ENCODE assay signal across 8 cellular contexts in the genomic region with DNA sequence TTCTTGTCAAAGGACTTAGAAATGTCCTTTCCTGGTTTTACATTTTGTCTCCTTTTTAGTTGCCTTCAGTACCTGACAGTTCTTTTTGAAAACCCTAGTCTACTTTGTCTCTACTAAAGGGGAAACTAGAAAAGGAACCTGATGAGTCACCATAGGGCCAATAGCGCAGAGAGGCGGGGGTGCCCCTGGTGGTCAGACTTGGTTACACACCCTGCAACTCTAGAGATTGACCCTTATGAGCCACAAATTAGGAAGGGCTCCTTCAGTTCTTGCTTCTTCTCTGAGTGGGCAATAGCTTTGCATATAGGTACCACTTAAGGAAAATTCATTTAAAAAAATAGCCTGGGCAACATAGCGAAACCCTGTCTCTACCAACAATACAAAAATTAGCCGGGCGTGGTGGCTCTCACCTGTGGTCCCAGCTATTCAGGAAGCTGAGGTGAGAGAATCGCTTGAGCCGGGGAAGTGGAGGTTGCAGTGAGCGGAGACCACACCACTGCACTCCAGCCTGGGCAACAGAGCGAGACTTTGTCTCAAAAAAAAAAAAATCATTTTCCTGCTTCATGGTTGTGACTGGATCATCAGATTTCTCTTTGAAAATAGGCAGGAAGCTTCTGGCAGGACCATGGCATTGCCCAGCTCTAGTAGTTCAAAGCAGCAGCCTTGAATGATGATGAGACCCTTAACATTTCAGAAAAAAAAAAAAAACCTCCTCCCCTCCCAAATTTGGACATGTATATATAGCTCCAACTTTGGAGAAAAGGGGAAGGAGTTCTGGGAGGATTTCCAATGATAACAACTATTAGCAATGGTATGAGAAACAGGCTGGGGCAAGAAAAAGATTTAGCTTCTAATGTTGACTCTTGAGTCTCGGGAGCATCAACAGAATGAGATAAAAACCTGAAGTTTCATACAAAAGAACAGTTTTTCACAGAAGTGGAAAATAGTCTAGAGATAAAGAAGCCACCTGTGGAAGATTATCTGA. TPM values are rescaled to one million over a fixed set of nuclear protein-coding genes. Genes with fewer than 3 reads are reported as not detected.
DNase-seq lines count a peak whose midpoint lies in the region; ATAC-seq, FAIRE-seq and TF ChIP-seq lines count a peak whose summit lies in the region.

No MANE protein-coding gene starts in this region.

- peaks cover 63% of the 10 kb centered on the region for H3K36me3 Mint-ChIP-seq in Caco-2 (ENCODE audit: insufficient read depth, unreplicated experiment)

- H3K4me3 ChIP-seq in Caco-2 (ENCODE audit: low read depth, low read length) (no peak overlapping the region), upper lobe of left lung (no peak overlapping the region)

- TF ChIP-seq EP300 in upper lobe of left lung (IDR thresholded peaks at IDR 0.05), result no peak

- H3K36me3 ChIP-seq in Caco-2 (ENCODE audit: control insufficient read depth, insufficient read depth, low read length) (peaks cover 1% of the 10 kb centered on the region), upper lobe of left lung (peaks cover 16 to 55% (median 37%) of the 10 kb centered on the region in 4 donors)

- DNase-seq in Caco-2 (peak; percentile 56 to 80), SHP77 treated with DMSO at 0.1 percent for 48 hours (lab: John Stamatoyannopoulos, UW) (peak; percentile 23), frontal cortex (ENCODE audit: low spot score in 2 of 2) (peak; percentile 28 to 49), posterior vena cava (ENCODE audit: low spot score) (peak; percentile 89), upper lobe of left lung (peak in 1 of 2 donors; percentile 69)
- peak; percentile 66 for DNase-seq in activated T-helper 9 cell treated with anti-CD3 and anti-CD28 coated beads, Interleukin-2, amount 50 U/mL, for 16 hours (ENCODE audit: low read depth)

- H3K27me3 ChIP-seq in Caco-2 (replicated peaks; ENCODE audit: control insufficient read depth, insufficient read depth, low read length), result no peaks in the 10 kb centered on the region
- no peaks in the 10 kb centered on the region for H3K27me3 ChIP-seq in upper lobe of left lung

- no peak for TF ChIP-seq POLR2A in upper lobe of left lung (IDR thresholded peaks at IDR 0.05)

- POLR2A ChIA-PET in Caco-2 (lab: Charles Lee), result no interaction called here

- no peak overlapping the region for H3K4me3 Mint-ChIP-seq in Caco-2 (ENCODE audit: unreplicated experiment)

- peaks cover 28% of the 10 kb centered on the region for H3K4me1 Mint-ChIP-seq in Caco-2 (ENCODE audit: low read depth, unreplicated experiment)

- no peaks in the 10 kb centered on the region for H3K9me3 Mint-ChIP-seq in Caco-2 (ENCODE audit: unreplicated experiment)

- BruUV-seq in Caco-2 (replicated peaks; lab: Mats Ljungman, UMichigan), result no TSS peak

- intact Hi-C loops in Caco-2 (cut with micrococcal nuclease; ENCODE audit: unreplicated experiment) (loop anchor here (1.0 to 2.0 kb wide), 2 partner anchors 39 to 80 kb away; no protein-coding TSS in a partner anchor), posterior vena cava (cut with DNase I) (loop anchor here in 1 of 2 donors (5.0 kb wide), 1 partner anchor 34 kb away; no protein-coding TSS in a partner anchor)

- peak overlapping the region; percentile 55 to 70 (median 64) for H3K27ac ChIP-seq in upper lobe of left lung

- no peaks in the 10 kb centered on the region for H3K27me3 Mint-ChIP-seq in Caco-2 (ENCODE audit: insufficient read depth, unreplicated experiment)

- H3K4me1 ChIP-seq in Caco-2 (peaks cover 15% of the 10 kb centered on the region), upper lobe of left lung (peaks cover 17 to 36% (median 25%) of the 10 kb centered on the region in 4 donors)

- peak overlapping the region; percentile 45 for H3K27ac Mint-ChIP-seq in Caco-2 (ENCODE audit: unreplicated experiment)

- peak; percentile 88 for ATAC-seq in GM19438 (IDR thresholded peaks at IDR 0.05; ENCODE audit: low read depth, unreplicated experiment)
- ATAC-seq in HG03457 (IDR thresholded peaks at IDR 0.05; ENCODE audit: unreplicated experiment), result peak; percentile 85
- ATAC-seq in upper lobe of left lung (ENCODE audit: low FRiP score in 2 of 2), result peak; percentile 92 to 96

- TF ChIP-seq CTCF in Caco-2 (IDR thresholded peaks at IDR 0.05; ENCODE audit: insufficient read depth in 1 of 2, low read depth in 1 of 2, low read length in 1 of 2, severe bottlenecking in 1 of 2, unreplicated experiment in 1 of 2), result peak; percentile 83 to 89
- peak; percentile 46 to 87 (median 60) for TF ChIP-seq CTCF in upper lobe of left lung (IDR thresholded peaks at IDR 0.05)

- 79 to 82% methylated on average over 10 of the region's 10 CpGs for WGBS in upper lobe of left lung, 2 donors

- FAIRE-seq in frontal cortex (lab: Jason Lieb, UNC), result no peak

- CTCF ChIA-PET in Caco-2 (lab: Charles Lee), result interaction anchor here (0.7 to 2.1 kb wide), 7 partner anchors 10 to 209 kb away, joined by 3 to 10 read pairs (median 4); no protein-coding TSS in a partner anchor

- H3K9me3 ChIP-seq in Caco-2 (no peaks in the 10 kb centered on the region), upper lobe of left lung (no peaks in the 10 kb centered on the region)

RNA-seq across cellular contexts. Expression of gene RASA2, which starts 45.2 kb away (rescaled TPM):
- total RNA-seq in Caco-2 (2022) (17.2 and 26.7 TPM in 2 replicates), frontal cortex (35.9 TPM), posterior vena cava (10 to 100 TPM; 17.1 to 21.4 TPM), upper lobe of left lung (10 to 100 TPM; 11.7 to 41.5 (median 21.3) TPM)
